1 cellular context compared by ENCODE assay signal in the genomic region with DNA sequence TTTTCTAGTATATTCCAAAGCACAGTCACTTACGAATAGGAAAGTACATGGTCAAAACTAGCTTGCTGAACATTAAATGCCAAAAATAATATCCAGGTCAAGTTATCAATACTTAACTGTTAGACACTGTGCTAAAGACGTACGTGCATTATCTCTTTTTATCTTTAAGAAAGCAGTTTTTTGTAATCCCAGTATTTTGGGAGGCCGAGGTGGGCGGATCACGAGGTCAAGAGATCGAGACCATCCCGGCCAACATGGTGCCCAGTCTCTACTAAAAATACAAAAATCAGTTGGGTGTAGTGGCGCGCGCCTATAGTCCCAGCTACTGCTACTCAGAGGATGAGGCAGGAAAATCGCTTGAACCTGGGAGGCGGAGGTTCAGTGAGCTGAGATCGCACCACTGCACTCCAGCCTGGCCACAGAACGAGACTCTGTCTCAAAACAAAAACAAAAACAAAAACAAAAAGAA.
TF ChIP-seq lines count a peak whose summit lies in the region.

No MANE protein-coding gene starts in this region.

TF ChIP-seq in K562, 482 proteins besides CTCF, POLR2A, EP300 and RAD21 (continued from another document and continues in another):
- no peak for TF ChIP-seq CBX5 (IDR thresholded peaks at IDR 0.05; ENCODE audit: borderline replicate concordance, low read depth)
- TF ChIP-seq SIRT6 (IDR thresholded peaks at IDR 0.05; ENCODE audit: low read depth, low read length): no peak
- TF ChIP-seq ZNF197 (CRISPR knock-in tag; IDR thresholded peaks at IDR 0.05; ENCODE audit: low read depth): peak; percentile 32; the same call in 1 of the 2 replicates
- TF ChIP-seq HMG20A (CRISPR knock-in tag; conservative IDR thresholded peaks at IDR 0.05): no peak
- TF ChIP-seq GTF2A2 (tag; IDR thresholded peaks at IDR 0.05): peak; percentile 41; the same call in 1 of the 2 replicates
- no peak for TF ChIP-seq PCBP2 (IDR thresholded peaks at IDR 0.05; ENCODE audit: low read depth, low read length, poor library complexity, severe bottlenecking)
- TF ChIP-seq FOXA1 (IDR thresholded peaks at IDR 0.05; ENCODE audit: borderline replicate concordance): no peak
- no peak for TF ChIP-seq ZNF165 (CRISPR knock-in tag; IDR thresholded peaks at IDR 0.05; ENCODE audit: borderline replicate concordance)
- no peak for TF ChIP-seq ZNF766 (CRISPR knock-in tag; conservative IDR thresholded peaks at IDR 0.05)
- TF ChIP-seq ZNF384 (IDR thresholded peaks at IDR 0.05; ENCODE audit: low read depth, low read length): no peak
- no peak for TF ChIP-seq MYC (IDR thresholded peaks at IDR 0.05; ENCODE audit: low read depth, low read length)
- TF ChIP-seq MYC (CRISPR knock-in tag; IDR thresholded peaks at IDR 0.05; ENCODE audit: borderline replicate concordance, low read depth): no peak
- TF ChIP-seq ZNF408 (CRISPR knock-in tag; IDR thresholded peaks at IDR 0.05; ENCODE audit: low read depth): no peak
- TF ChIP-seq C11orf30 (IDR thresholded peaks at IDR 0.05; ENCODE audit: low read depth): no peak
- TF ChIP-seq TCFL5 (CRISPR knock-in tag; conservative IDR thresholded peaks at IDR 0.05): no peak
- TF ChIP-seq MEIS2 (IDR thresholded peaks at IDR 0.05; ENCODE audit: partially characterized antibody): no peak
- TF ChIP-seq ZFP30 (CRISPR knock-in tag; IDR thresholded peaks at IDR 0.05; ENCODE audit: borderline replicate concordance): no peak
- TF ChIP-seq ZNF589 (CRISPR knock-in tag; IDR thresholded peaks at IDR 0.05; ENCODE audit: low read depth): peak; percentile 25; the same call in 1 of the 2 replicates
- no peak for TF ChIP-seq KLF1 (tag; IDR thresholded peaks at IDR 0.05)
- no peak for TF ChIP-seq PRPF4 (IDR thresholded peaks at IDR 0.05; ENCODE audit: insufficient read depth, low read depth, low read length, poor library complexity, severe bottlenecking)
- no peak for TF ChIP-seq MBD2 (IDR thresholded peaks at IDR 0.05; ENCODE audit: borderline replicate concordance, low read depth)
- no peak for TF ChIP-seq ZNF274 (IDR thresholded peaks at IDR 0.05; ENCODE audit: borderline replicate concordance, low read depth, low read length)
- no peak for TF ChIP-seq TAL1 (IDR thresholded peaks at IDR 0.05)
- TF ChIP-seq CSDE1 (IDR thresholded peaks at IDR 0.05): no peak
- TF ChIP-seq DMBX1 (CRISPR knock-in tag; IDR thresholded peaks at IDR 0.05; ENCODE audit: borderline replicate concordance): peak; percentile 93
- no peak for TF ChIP-seq ARID1B (IDR thresholded peaks at IDR 0.05)
- 0 out of 2 replicates have a peak, but pooled peaks have one; percentile 39 for TF ChIP-seq ZNF41 (CRISPR knock-in tag; conservative IDR thresholded peaks at IDR 0.05)
- TF ChIP-seq, protein P1, sequence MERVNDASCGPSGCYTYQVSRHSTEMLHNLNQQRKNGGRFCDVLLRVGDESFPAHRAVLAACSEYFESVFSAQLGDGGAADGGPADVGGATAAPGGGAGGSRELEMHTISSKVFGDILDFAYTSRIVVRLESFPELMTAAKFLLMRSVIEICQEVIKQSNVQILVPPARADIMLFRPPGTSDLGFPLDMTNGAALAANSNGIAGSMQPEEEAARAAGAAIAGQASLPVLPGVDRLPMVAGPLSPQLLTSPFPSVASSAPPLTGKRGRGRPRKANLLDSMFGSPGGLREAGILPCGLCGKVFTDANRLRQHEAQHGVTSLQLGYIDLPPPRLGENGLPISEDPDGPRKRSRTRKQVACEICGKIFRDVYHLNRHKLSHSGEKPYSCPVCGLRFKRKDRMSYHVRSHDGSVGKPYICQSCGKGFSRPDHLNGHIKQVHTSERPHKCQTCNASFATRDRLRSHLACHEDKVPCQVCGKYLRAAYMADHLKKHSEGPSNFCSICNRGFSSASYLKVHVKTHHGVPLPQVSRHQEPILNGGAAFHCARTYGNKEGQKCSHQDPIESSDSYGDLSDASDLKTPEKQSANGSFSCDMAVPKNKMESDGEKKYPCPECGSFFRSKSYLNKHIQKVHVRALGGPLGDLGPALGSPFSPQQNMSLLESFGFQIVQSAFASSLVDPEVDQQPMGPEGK (CRISPR knock-in tag; IDR thresholded peaks at IDR 0.05; ENCODE audit: borderline replicate concordance): 0 out of 2 replicates have a peak, but pooled peaks have one; percentile 19
- TF ChIP-seq SMAD4 (CRISPR knock-in tag; conservative IDR thresholded peaks at IDR 0.05): peak; percentile 74
- no peak for TF ChIP-seq BCOR (IDR thresholded peaks at IDR 0.05)
- TF ChIP-seq GTF2E2 (tag; IDR thresholded peaks at IDR 0.05): 0 out of 2 replicates have a peak, but pooled peaks have one; percentile 7
- no peak for TF ChIP-seq ATF1 (CRISPR knock-in tag; IDR thresholded peaks at IDR 0.05)
- TF ChIP-seq ATF1 (tag; IDR thresholded peaks at IDR 0.05): no peak
- TF ChIP-seq, protein P2, sequence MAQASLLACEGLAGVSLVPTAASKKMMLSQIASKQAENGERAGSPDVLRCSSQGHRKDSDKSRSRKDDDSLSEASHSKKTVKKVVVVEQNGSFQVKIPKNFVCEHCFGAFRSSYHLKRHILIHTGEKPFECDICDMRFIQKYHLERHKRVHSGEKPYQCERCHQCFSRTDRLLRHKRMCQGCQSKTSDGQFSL (CRISPR knock-in tag; IDR thresholded peaks at IDR 0.05): no peak
- TF ChIP-seq, protein P2 (tag; IDR thresholded peaks at IDR 0.05): peak in 1 of 2 experiments; percentile 75; a peak in 1 of 4 replicates
- TF ChIP-seq, protein P3, sequence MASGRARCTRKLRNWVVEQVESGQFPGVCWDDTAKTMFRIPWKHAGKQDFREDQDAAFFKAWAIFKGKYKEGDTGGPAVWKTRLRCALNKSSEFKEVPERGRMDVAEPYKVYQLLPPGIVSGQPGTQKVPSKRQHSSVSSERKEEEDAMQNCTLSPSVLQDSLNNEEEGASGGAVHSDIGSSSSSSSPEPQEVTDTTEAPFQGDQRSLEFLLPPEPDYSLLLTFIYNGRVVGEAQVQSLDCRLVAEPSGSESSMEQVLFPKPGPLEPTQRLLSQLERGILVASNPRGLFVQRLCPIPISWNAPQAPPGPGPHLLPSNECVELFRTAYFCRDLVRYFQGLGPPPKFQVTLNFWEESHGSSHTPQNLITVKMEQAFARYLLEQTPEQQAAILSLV (tag; IDR thresholded peaks at IDR 0.05): peak; percentile 52; the same call in 1 of the 2 replicates
- TF ChIP-seq ZNF79 (CRISPR knock-in tag; IDR thresholded peaks at IDR 0.05; ENCODE audit: low read depth): 0 out of 2 replicates have a peak, but pooled peaks have one; percentile 27
- TF ChIP-seq, protein P4, sequence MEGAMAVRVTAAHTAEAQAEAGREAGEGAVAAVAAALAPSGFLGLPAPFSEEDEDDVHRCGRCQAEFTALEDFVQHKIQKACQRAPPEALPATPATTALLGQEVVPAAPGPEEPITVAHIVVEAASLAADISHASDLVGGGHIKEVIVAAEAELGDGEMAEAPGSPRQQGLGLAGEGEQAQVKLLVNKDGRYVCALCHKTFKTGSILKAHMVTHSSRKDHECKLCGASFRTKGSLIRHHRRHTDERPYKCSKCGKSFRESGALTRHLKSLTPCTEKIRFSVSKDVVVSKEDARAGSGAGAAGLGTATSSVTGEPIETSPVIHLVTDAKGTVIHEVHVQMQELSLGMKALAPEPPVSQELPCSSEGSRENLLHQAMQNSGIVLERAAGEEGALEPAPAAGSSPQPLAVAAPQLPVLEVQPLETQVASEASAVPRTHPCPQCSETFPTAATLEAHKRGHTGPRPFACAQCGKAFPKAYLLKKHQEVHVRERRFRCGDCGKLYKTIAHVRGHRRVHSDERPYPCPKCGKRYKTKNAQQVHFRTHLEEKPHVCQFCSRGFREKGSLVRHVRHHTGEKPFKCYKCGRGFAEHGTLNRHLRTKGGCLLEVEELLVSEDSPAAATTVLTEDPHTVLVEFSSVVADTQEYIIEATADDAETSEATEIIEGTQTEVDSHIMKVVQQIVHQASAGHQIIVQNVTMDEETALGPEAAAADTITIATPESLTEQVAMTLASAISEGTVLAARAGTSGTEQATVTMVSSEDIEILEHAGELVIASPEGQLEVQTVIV (CRISPR knock-in tag; IDR thresholded peaks at IDR 0.05; ENCODE audit: borderline replicate concordance): no peak
- TF ChIP-seq, protein P5, sequence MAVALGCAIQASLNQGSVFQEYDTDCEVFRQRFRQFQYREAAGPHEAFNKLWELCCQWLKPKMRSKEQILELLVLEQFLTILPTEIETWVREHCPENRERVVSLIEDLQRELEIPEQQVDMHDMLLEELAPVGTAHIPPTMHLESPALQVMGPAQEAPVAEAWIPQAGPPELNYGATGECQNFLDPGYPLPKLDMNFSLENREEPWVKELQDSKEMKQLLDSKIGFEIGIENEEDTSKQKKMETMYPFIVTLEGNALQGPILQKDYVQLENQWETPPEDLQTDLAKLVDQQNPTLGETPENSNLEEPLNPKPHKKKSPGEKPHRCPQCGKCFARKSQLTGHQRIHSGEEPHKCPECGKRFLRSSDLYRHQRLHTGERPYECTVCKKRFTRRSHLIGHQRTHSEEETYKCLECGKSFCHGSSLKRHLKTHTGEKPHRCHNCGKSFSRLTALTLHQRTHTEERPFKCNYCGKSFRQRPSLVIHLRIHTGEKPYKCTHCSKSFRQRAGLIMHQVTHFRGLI (CRISPR knock-in tag; IDR thresholded peaks at IDR 0.05): peak; percentile 52; the same call in 1 of the 2 replicates
- TF ChIP-seq, protein P6, sequence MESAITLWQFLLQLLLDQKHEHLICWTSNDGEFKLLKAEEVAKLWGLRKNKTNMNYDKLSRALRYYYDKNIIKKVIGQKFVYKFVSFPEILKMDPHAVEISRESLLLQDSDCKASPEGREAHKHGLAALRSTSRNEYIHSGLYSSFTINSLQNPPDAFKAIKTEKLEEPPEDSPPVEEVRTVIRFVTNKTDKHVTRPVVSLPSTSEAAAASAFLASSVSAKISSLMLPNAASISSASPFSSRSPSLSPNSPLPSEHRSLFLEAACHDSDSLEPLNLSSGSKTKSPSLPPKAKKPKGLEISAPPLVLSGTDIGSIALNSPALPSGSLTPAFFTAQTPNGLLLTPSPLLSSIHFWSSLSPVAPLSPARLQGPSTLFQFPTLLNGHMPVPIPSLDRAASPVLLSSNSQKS (CRISPR knock-in tag; IDR thresholded peaks at IDR 0.05): no peak
- peak; percentile 55; the same call in 1 of the 2 replicates for TF ChIP-seq NFXL1 (CRISPR knock-in tag; IDR thresholded peaks at IDR 0.05)
- TF ChIP-seq MIER1 (IDR thresholded peaks at IDR 0.05; ENCODE audit: low read depth): no peak
- TF ChIP-seq ZBTB1 (CRISPR knock-in tag; IDR thresholded peaks at IDR 0.05; ENCODE audit: borderline replicate concordance, low read depth): no peak
- no peak for TF ChIP-seq NR2C2 (CRISPR knock-in tag; IDR thresholded peaks at IDR 0.05)
- TF ChIP-seq NR2C2 (tag; IDR thresholded peaks at IDR 0.05): peak; percentile 4; the same call in 1 of the 2 replicates
- no peak for TF ChIP-seq MCM2 (IDR thresholded peaks at IDR 0.05; ENCODE audit: low read depth)
- TF ChIP-seq, protein P7, sequence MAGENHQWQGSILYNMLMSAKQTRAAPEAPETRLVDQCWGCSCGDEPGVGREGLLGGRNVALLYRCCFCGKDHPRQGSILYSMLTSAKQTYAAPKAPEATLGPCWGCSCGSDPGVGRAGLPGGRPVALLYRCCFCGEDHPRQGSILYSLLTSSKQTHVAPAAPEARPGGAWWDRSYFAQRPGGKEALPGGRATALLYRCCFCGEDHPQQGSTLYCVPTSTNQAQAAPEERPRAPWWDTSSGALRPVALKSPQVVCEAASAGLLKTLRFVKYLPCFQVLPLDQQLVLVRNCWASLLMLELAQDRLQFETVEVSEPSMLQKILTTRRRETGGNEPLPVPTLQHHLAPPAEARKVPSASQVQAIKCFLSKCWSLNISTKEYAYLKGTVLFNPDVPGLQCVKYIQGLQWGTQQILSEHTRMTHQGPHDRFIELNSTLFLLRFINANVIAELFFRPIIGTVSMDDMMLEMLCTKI (IDR thresholded peaks at IDR 0.05; ENCODE audit: partially characterized antibody): no peak
- TF ChIP-seq POLR3G (IDR thresholded peaks at IDR 0.05; ENCODE audit: extremely low read depth, insufficient read length, insufficient replicate concordance): no peak
- TF ChIP-seq, protein P8, sequence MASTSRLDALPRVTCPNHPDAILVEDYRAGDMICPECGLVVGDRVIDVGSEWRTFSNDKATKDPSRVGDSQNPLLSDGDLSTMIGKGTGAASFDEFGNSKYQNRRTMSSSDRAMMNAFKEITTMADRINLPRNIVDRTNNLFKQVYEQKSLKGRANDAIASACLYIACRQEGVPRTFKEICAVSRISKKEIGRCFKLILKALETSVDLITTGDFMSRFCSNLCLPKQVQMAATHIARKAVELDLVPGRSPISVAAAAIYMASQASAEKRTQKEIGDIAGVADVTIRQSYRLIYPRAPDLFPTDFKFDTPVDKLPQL (IDR thresholded peaks at IDR 0.05; ENCODE audit: extremely low read depth, insufficient read length): no peak
- TF ChIP-seq, protein P9, sequence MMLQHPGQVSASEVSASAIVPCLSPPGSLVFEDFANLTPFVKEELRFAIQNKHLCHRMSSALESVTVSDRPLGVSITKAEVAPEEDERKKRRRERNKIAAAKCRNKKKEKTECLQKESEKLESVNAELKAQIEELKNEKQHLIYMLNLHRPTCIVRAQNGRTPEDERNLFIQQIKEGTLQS (IDR thresholded peaks at IDR 0.05): no peak
- TF ChIP-seq, protein P9 (CRISPR knock-in tag; conservative IDR thresholded peaks at IDR 0.05): no peak
- TF ChIP-seq GABPA (tag; conservative IDR thresholded peaks at IDR 0.05; ENCODE audit: low read depth): peak; percentile 19; the same call in 1 of the 2 replicates
- TF ChIP-seq ZC3H11A (IDR thresholded peaks at IDR 0.05; ENCODE audit: low read depth, low read length): no peak
- peak; percentile 71; the same call in 1 of the 2 replicates for TF ChIP-seq IFI16 (CRISPR knock-in tag; IDR thresholded peaks at IDR 0.05)
- no peak; the same call in 1 of the 2 replicates for TF ChIP-seq ZNF134 (CRISPR knock-in tag; conservative IDR thresholded peaks at IDR 0.05)
- TF ChIP-seq ZNF561 (CRISPR knock-in tag; conservative IDR thresholded peaks at IDR 0.05): 0 out of 2 replicates have a peak, but pooled peaks have one; percentile 66
- TF ChIP-seq, protein P10, sequence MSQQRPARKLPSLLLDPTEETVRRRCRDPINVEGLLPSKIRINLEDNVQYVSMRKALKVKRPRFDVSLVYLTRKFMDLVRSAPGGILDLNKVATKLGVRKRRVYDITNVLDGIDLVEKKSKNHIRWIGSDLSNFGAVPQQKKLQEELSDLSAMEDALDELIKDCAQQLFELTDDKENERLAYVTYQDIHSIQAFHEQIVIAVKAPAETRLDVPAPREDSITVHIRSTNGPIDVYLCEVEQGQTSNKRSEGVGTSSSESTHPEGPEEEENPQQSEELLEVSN (IDR thresholded peaks at IDR 0.05; ENCODE audit: borderline replicate concordance in 1 of 2, extremely low read depth in 1 of 2, insufficient read depth in 1 of 2, insufficient read length in 1 of 2, low read depth in 1 of 2, low read length in 1 of 2, poor library complexity in 1 of 2, severe bottlenecking in 1 of 2): no peak
